Comparison of ENCODE assay signal across 8 cellular contexts in the genomic region with DNA sequence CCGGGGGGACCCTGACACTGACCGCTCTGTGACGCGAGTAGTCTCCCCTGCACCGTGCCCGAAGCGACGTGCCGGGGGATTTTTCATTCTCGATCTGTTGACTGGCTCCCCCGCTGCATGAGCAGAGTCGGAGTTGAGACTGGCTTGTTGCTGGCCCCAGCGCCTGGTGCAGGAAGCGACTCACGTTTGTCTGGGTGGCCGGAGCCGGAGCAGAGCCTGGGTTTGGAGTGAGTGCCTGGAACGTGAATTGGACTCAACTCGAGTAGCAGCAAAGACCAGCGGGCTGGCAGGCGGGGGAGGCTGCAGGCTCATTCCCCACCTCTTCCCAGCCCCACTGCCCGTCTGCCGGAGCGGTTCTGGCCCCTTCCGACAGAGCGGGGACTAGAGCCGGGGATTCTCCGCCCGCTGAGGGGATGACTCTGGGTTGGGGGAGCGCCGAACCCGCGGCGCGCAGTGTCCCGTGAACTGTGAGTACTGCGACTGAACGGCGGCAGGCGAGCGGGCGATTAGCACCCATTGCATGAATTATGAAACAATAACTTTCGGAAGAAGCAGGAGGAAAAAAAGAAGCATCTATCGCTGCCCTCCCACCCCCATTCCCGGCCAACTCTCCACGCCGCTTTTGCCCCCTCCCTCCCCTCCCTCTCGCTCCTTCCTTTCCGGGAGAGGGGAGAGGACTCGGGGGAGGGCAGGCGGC. TPM values are rescaled to one million over a fixed set of nuclear protein-coding genes. Genes with fewer than 3 reads are reported as not detected.
A peak's percentile ranks its signal among the peaks of the same experiment; 100 is the strongest.
DNase-seq lines count a peak whose midpoint lies in the region; ATAC-seq and TF ChIP-seq lines count a peak whose summit lies in the region.

No MANE protein-coding gene starts in this region.

- POLR2A ChIA-PET in SK-N-SH (lab: Yijun Ruan, JAX) = no interaction called here

- TF ChIP-seq EP300 in SK-N-SH (IDR thresholded peaks at IDR 0.05; ENCODE audit: borderline replicate concordance in 1 of 2, low read depth in 1 of 2, low read length in 1 of 2) (no peak), esophagus muscularis mucosa (IDR thresholded peaks at IDR 0.05) (no peak)

- H3K36me3 ChIP-seq in SK-N-SH (replicated peaks in 1 of 2; ENCODE audit: control insufficient read depth in 1 of 2, insufficient read depth in 2 of 2, low read length in 1 of 2) = peaks cover 0 to 2% of the 10 kb centered on the region in 2 experiments
- H3K36me3 ChIP-seq in esophagus muscularis mucosa = no peaks in the 10 kb centered on the region
- H3K36me3 ChIP-seq in muscle layer of duodenum (ENCODE audit: control insufficient read depth in 1 of 2, insufficient read depth in 2 of 2, low read length in 2 of 2) = no peaks in the 10 kb centered on the region
- H3K36me3 ChIP-seq in aorta (ENCODE audit: control insufficient read depth in 1 of 2, insufficient read depth in 2 of 2, low read length in 1 of 2) = no peaks in the 10 kb centered on the region

- peak overlapping the region in 1 of 2 experiments; percentile 60; a peak in 2 of 4 replicates for H3K27ac ChIP-seq in SK-N-SH (ENCODE audit: low read depth in 2 of 2, low read length in 1 of 2)
- peak overlapping the region; percentile 77 to 91 (median 84) for H3K27ac ChIP-seq in esophagus muscularis mucosa (replicated peaks in 1 of 4)
- no peak overlapping the region for H3K27ac ChIP-seq in muscle layer of duodenum (ENCODE audit: low read length)
- peak overlapping the region in 1 of 2 donors; percentile 84 for H3K27ac ChIP-seq in aorta (ENCODE audit: low read depth in 1 of 2, low read length in 2 of 2)

- H4K20me1 ChIP-seq in SK-N-SH (ENCODE audit: insufficient read depth) = no peaks in the 10 kb centered on the region

- peak overlapping the region; percentile 56 to 69 for H3K4me3 ChIP-seq in SK-N-SH (ENCODE audit: low read depth in 2 of 2, low read length in 1 of 2)
- peak overlapping the region; percentile 66 to 84 (median 74) for H3K4me3 ChIP-seq in esophagus muscularis mucosa
- peak overlapping the region; percentile 77 to 93 for H3K4me3 ChIP-seq in muscle layer of duodenum (ENCODE audit: low read depth in 1 of 2, low read length in 2 of 2)
- H3K4me3 ChIP-seq in aorta (ENCODE audit: low read length in 2 of 2) = peak overlapping the region; percentile 92 to 95

- no peak for TF ChIP-seq CTCF in SK-N-SH (IDR thresholded peaks at IDR 0.05)
- no peak for TF ChIP-seq CTCF in esophagus muscularis mucosa (IDR thresholded peaks at IDR 0.05)

- H3K9me2 ChIP-seq in SK-N-SH = no peaks in the 10 kb centered on the region

- peaks cover 0 to 51% of the 10 kb centered on the region in 2 experiments; a peak in 1 of 4 replicates for H3K4me1 ChIP-seq in SK-N-SH (ENCODE audit: control insufficient read depth in 1 of 2, insufficient read depth in 2 of 2, low read depth in 1 of 2, low read length in 1 of 2)
- H3K4me1 ChIP-seq in esophagus muscularis mucosa = peaks cover 16 to 46% (median 34%) of the 10 kb centered on the region in 4 donors
- H3K4me1 ChIP-seq in muscle layer of duodenum (ENCODE audit: control insufficient read depth in 1 of 2, insufficient read depth in 2 of 2, low read length in 2 of 2) = peaks cover 4 to 31% of the 10 kb centered on the region in 2 donors
- H3K4me1 ChIP-seq in aorta (ENCODE audit: control insufficient read depth in 1 of 2, insufficient read depth in 2 of 2, low read length in 2 of 2) = no peaks in the 10 kb centered on the region

- H3K27me3 ChIP-seq in SK-N-SH (ENCODE audit: insufficient read depth) = peaks cover 61% of the 10 kb centered on the region
- peaks cover 0 to 31% (median 0%) of the 10 kb centered on the region in 4 donors for H3K27me3 ChIP-seq in esophagus muscularis mucosa
- peaks cover 14% of the 10 kb centered on the region for H3K27me3 ChIP-seq in muscle layer of duodenum (ENCODE audit: low read depth, low read length)
- H3K27me3 ChIP-seq in aorta (ENCODE audit: control insufficient read depth in 1 of 2, insufficient read depth in 2 of 2, low read length in 1 of 2) = no peaks in the 10 kb centered on the region

- no peaks in the 10 kb centered on the region for H3K79me2 ChIP-seq in SK-N-SH (ENCODE audit: insufficient read depth)

- H2AFZ ChIP-seq in SK-N-SH (ENCODE audit: low read depth) = peak overlapping the region; percentile 83

- intact Hi-C loops in esophagus muscularis mucosa (cut with DNase I) = loop anchor here (5.0 kb wide), 1 partner anchor 146 kb away; no protein-coding TSS in a partner anchor
- intact Hi-C loops in aorta (cut with DNase I) = loop anchor here (5.0 to 10.0 kb wide), 6 partner anchors 54 to 366 kb away; no protein-coding TSS in a partner anchor

- CTCF ChIA-PET in SK-N-SH (lab: Yijun Ruan, JAX) = interaction anchor here (0.7 to 1.7 kb wide), 9 partner anchors 9 to 969 kb away, joined by 3 to 5 read pairs (median 4); no protein-coding TSS in a partner anchor

- no peak for TF ChIP-seq RAD21 in SK-N-SH (IDR thresholded peaks at IDR 0.05; ENCODE audit: low read length)

- no peak overlapping the region for H3K9ac ChIP-seq in SK-N-SH

- no peaks in the 10 kb centered on the region for H3K9me3 ChIP-seq in SK-N-SH
- H3K9me3 ChIP-seq in esophagus muscularis mucosa = peaks cover 0 to 5% (median 0%) of the 10 kb centered on the region in 4 donors
- H3K9me3 ChIP-seq in muscle layer of duodenum (ENCODE audit: control insufficient read depth in 1 of 2, low read length in 2 of 2) = no peaks in the 10 kb centered on the region
- no peaks in the 10 kb centered on the region for H3K9me3 ChIP-seq in aorta (ENCODE audit: control insufficient read depth, low read length)

- peaks cover 9% of the 10 kb centered on the region for H3F3A ChIP-seq in SK-N-SH (replicated peaks; ENCODE audit: insufficient read depth)

- H3K4me2 ChIP-seq in SK-N-SH = peak overlapping the region; percentile 91

- DNase-seq in NCI-H2227 (lab: John Stamatoyannopoulos, UW; ENCODE audit: unreplicated experiment) = peak; percentile 15
- DNase-seq in NCI-H2227 treated with DMSO at 0.1 percent for 48 hours (lab: John Stamatoyannopoulos, UW) = no peak
- DNase-seq in SK-N-SH = peak; percentile 55
- no peak for DNase-seq in esophagus muscularis mucosa (ENCODE audit: extremely low spot score)
- peak; percentile 67 to 83 for DNase-seq in aorta
- no peak for DNase-seq in pons (ENCODE audit: low spot score)

- TF ChIP-seq POLR2A in esophagus muscularis mucosa (IDR thresholded peaks at IDR 0.05; ENCODE audit: low read depth) = no peak

- ATAC-seq in aorta (ENCODE audit: low FRiP score) (peak; percentile 17), HG02970 (IDR thresholded peaks at IDR 0.05; ENCODE audit: low FRiP score, unreplicated experiment) (no peak)

- WGBS in SK-N-SH (ENCODE audit: low lambda C conversion rate) = under 1% methylated on average over 28 of the region's 51 CpGs
- WGBS in esophagus muscularis mucosa = under 1% methylated on average over 34 of the region's 51 CpGs
- 1% methylated on average over 43 to 50 of the region's 51 CpGs for WGBS in aorta, 2 donors

TF ChIP-seq in SK-N-SH, 30 proteins besides CTCF, POLR2A, EP300 and RAD21:
- TF ChIP-seq JUND (IDR thresholded peaks at IDR 0.05) (no peak), GABPA (IDR thresholded peaks at IDR 0.05; ENCODE audit: low read depth) (no peak)
- TF ChIP-seq, protein P1, sequence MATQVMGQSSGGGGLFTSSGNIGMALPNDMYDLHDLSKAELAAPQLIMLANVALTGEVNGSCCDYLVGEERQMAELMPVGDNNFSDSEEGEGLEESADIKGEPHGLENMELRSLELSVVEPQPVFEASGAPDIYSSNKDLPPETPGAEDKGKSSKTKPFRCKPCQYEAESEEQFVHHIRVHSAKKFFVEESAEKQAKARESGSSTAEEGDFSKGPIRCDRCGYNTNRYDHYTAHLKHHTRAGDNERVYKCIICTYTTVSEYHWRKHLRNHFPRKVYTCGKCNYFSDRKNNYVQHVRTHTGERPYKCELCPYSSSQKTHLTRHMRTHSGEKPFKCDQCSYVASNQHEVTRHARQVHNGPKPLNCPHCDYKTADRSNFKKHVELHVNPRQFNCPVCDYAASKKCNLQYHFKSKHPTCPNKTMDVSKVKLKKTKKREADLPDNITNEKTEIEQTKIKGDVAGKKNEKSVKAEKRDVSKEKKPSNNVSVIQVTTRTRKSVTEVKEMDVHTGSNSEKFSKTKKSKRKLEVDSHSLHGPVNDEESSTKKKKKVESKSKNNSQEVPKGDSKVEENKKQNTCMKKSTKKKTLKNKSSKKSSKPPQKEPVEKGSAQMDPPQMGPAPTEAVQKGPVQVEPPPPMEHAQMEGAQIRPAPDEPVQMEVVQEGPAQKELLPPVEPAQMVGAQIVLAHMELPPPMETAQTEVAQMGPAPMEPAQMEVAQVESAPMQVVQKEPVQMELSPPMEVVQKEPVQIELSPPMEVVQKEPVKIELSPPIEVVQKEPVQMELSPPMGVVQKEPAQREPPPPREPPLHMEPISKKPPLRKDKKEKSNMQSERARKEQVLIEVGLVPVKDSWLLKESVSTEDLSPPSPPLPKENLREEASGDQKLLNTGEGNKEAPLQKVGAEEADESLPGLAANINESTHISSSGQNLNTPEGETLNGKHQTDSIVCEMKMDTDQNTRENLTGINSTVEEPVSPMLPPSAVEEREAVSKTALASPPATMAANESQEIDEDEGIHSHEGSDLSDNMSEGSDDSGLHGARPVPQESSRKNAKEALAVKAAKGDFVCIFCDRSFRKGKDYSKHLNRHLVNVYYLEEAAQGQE (IDR thresholded peaks at IDR 0.05; ENCODE audit: low read depth, low read length) = no peak

RNA-seq across cellular contexts. Expression of a gene that starts 0.6 kb away (rescaled TPM):
- polyA plus RNA-seq in SK-N-SH (2012; rRNA removed) (0.45 and 0.48 TPM in 2 replicates), aorta (10 to 100 TPM; 24.9 to 46.6 TPM)
- 0.45 and 0.53 TPM in 2 replicates for polyA plus RNA-seq in SK-N-SH (2012; cell fraction: cytosol; rRNA removed)
- 0.35 and 0.63 TPM in 2 replicates for polyA plus RNA-seq in SK-N-SH (2012; cell fraction: nucleus; rRNA removed)
- total RNA-seq in esophagus muscularis mucosa (100 to 1,000 TPM; 221 to 356 (median 299) TPM), aorta (100 to 1,000 TPM; 157 to 232 TPM)

Comparison
In these comparisons a context has a peak if more than half of its experiments do, and no peak if none do; other contexts are left out.
1. DNase-seq: peak in NCI-H2227 (single experiment), SK-N-SH (single experiment) and aorta (2 of 2); none in NCI-H2227 treated with DMSO at 0.1 percent for 48 hours (single experiment), esophagus muscularis mucosa (single experiment) and pons (single experiment).
2. Peak in every context shown above with its lines, with median percentiles within 50 percentile points of each other: H3K4me3 ChIP-seq.